ENCODE assay signal across 8 cellular contexts in the genomic region with DNA sequence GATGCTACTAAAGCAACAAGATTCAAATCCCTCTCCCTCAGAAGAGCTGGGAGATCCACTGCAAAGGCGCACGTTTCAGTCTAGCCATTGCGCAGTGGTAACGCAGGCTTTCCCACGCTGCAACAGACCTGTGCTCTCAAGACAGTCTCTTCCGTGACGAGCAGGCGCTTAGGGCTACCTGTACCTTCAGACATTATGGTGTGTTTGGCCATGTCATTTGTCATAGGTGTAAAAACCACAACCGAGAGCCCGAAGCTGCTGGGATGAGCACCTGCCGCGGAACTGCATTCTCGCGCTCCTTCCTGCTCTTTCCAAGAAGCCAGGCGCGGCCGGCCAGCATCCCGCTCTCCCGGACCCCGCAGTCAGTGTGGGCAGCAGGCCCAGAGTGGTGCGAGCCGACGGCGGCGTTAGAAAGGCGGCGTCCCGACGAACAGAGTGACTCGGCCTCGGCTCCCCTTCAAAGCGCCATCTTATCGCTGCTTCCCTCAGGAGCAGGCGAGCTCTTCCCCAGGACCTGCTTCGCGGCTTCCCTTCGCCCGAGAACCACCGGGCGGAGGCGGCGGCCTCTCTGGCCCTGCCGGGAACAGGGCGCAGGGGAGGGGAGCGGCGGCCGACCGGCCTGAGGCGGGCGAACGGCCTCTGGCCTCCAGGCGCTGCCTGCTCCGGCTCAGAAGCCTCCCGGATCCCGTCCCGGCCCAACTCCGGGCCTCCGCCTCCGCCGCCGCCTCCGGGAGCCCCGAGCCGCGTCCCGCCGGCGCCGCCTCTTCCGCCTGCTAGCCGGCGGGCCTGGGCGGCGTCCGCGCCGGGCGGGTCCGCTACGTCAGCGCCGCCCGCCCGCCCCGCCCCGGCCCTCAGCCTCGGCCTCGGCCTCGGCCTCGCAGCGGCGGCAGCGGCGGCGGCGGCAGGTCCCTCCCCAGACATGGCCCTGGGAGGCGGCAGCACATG. TPM values are rescaled to one million over a fixed set of nuclear protein-coding genes. Genes with fewer than 3 reads are reported as not detected.
DNase-seq lines count a peak whose midpoint lies in the region; TF ChIP-seq lines count a peak whose summit lies in the region.

A gene with protein sequence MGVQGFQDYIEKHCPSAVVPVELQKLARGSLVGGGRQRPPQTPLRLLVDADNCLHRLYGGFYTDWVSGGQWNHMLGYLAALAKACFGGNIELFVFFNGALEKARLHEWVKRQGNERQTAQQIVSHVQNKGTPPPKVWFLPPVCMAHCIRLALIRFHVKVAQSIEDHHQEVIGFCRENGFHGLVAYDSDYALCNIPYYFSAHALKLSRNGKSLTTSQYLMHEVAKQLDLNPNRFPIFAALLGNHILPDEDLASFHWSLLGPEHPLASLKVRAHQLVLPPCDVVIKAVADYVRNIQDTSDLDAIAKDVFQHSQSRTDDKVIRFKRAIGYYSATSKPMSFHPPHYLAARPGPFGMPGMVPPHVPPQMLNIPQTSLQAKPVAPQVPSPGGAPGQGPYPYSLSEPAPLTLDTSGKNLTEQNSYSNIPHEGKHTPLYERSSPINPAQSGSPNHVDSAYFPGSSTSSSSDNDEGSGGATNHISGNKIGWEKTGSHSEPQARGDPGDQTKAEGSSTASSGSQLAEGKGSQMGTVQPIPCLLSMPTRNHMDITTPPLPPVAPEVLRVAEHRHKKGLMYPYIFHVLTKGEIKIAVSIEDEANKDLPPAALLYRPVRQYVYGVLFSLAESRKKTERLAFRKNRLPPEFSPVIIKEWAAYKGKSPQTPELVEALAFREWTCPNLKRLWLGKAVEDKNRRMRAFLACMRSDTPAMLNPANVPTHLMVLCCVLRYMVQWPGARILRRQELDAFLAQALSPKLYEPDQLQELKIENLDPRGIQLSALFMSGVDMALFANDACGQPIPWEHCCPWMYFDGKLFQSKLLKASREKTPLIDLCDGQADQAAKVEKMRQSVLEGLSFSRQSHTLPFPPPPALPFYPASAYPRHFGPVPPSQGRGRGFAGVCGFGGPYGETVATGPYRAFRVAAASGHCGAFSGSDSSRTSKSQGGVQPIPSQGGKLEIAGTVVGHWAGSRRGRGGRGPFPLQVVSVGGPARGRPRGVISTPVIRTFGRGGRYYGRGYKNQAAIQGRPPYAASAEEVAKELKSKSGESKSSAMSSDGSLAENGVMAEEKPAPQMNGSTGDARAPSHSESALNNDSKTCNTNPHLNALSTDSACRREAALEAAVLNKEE (plus strand): TSS at position 869 of the 945 bp plus-strand sequence. CDS start 231 bp downstream, outside the sequence.

- peak within 1 kb of the TSS; percentile 90 for H3K4me2 ChIP-seq in OCI-LY7 (ENCODE audit: low read length)

- peak within 1 kb of the TSS; percentile 91 for H3K4me3 ChIP-seq in OCI-LY7 (ENCODE audit: low read depth, low read length, poor library complexity, severe bottlenecking)
- H3K4me3 ChIP-seq in mucosa of rectum (ENCODE audit: low read length in 2 of 2), result peak within 1 kb of the TSS; percentile 96 to 99

- POLR2A ChIA-PET in OCI-LY7 (lab: Charles Lee), result interaction anchor here (1.0 to 1.7 kb wide), 3 partner anchors 9 to 115 kb away, joined by 3 to 4 read pairs (median 3); no protein-coding TSS in a partner anchor

- intact Hi-C loops in OCI-LY7 (cut with micrococcal nuclease; ENCODE audit: unreplicated experiment), result loop anchor here (5.0 kb wide), 1 partner anchor 294 kb away; no protein-coding TSS in a partner anchor

- DNase-seq in COLO829 (ENCODE audit: low spot score) (peak; percentile 68), GM20000 (ENCODE audit: low spot score) (peak; percentile 95), HT-29 (ENCODE audit: low spot score) (peak; percentile 82), OCI-LY7 (ENCODE audit: low spot score) (peak; percentile 83), erythroblast (lab: John Stamatoyannopoulos, UW) (peak; percentile 87 to 93)
- DNase-seq in activated T-cell treated with anti-CD3 and anti-CD28 coated beads, Interleukin-2, amount 50 U/mL, for 24 hours, result peak; percentile 80
- DNase-seq in stimulated activated CD8-positive, alpha-beta memory T cell treated with anti-CD3 and anti-CD28 coated beads, Interleukin-7, amount 100 ng/mL, for 1 hour (ENCODE audit: low read depth in 2 of 2), result peak; percentile 31 to 36

- H3K4me1 Mint-ChIP-seq in activated T-cell treated with anti-CD3 and anti-CD28 coated beads, Interleukin-2, amount 50 U/mL, for 24 hours (ENCODE audit: low read depth), result peaks cover 38% of the 10 kb centered on the region

- H3K4me1 ChIP-seq in OCI-LY7 (ENCODE audit: insufficient read depth, low read length, poor library complexity, severe bottlenecking) (peaks cover 37% of the 10 kb centered on the region), mucosa of rectum (ENCODE audit: control insufficient read depth in 2 of 2, insufficient read depth in 2 of 2, low read length in 2 of 2) (peaks cover 16 to 30% of the 10 kb centered on the region in 2 donors)

- H3K36me3 Mint-ChIP-seq in activated T-cell treated with anti-CD3 and anti-CD28 coated beads, Interleukin-2, amount 50 U/mL, for 24 hours (ENCODE audit: low read depth), result peaks cover 80% of the 10 kb centered on the region

- CTCF ChIA-PET in OCI-LY7 (lab: Charles Lee; ENCODE audit: unreplicated experiment), result no interaction called here

- H3K27ac ChIP-seq in OCI-LY7 (ENCODE audit: low read depth, low read length, poor library complexity, severe bottlenecking), result peak within 1 kb of the TSS; percentile 74
- H3K27ac ChIP-seq in mucosa of rectum (ENCODE audit: low read depth in 2 of 2, low read length in 2 of 2), result peak within 1 kb of the TSS; percentile 95 to 97

- peaks cover 15% of the 10 kb centered on the region; the same call in 1 of the 2 replicates for H4K20me1 ChIP-seq in OCI-LY7 (ENCODE audit: insufficient read depth, low read length)

- H3K79me2 ChIP-seq in OCI-LY7 (ENCODE audit: insufficient read depth, low read depth, low read length), result peaks cover 67% of the 10 kb centered on the region

- H3K4me3 Mint-ChIP-seq in activated T-cell treated with anti-CD3 and anti-CD28 coated beads, Interleukin-2, amount 50 U/mL, for 24 hours, result peak within 1 kb of the TSS; percentile 90

- TF ChIP-seq POLR2A in erythroblast (IDR thresholded peaks at IDR 0.05; ENCODE audit: low read length), result peak; percentile 86

- no peaks in the 10 kb centered on the region for H3K27me3 Mint-ChIP-seq in activated T-cell treated with anti-CD3 and anti-CD28 coated beads, Interleukin-2, amount 50 U/mL, for 24 hours

- H3K9me3 ChIP-seq in OCI-LY7 (ENCODE audit: low read length) (no peaks in the 10 kb centered on the region), mucosa of rectum (ENCODE audit: control insufficient read depth in 2 of 2, low read length in 2 of 2) (no peaks in the 10 kb centered on the region)

- no peaks in the 10 kb centered on the region for H3K9me3 Mint-ChIP-seq in activated T-cell treated with anti-CD3 and anti-CD28 coated beads, Interleukin-2, amount 50 U/mL, for 24 hours

- no peaks in the 10 kb centered on the region for H3K27me3 ChIP-seq in mucosa of rectum (ENCODE audit: control insufficient read depth in 2 of 2, insufficient read depth in 2 of 2, low read length in 2 of 2)

- peaks cover 70% of the 10 kb centered on the region for H3K36me3 ChIP-seq in OCI-LY7 (ENCODE audit: insufficient read depth, low read length)
- H3K36me3 ChIP-seq in mucosa of rectum (ENCODE audit: control insufficient read depth in 2 of 2, insufficient read depth in 2 of 2, low read length in 2 of 2), result peaks cover 21 to 26% of the 10 kb centered on the region in 2 donors

- H3K9ac ChIP-seq in mucosa of rectum (ENCODE audit: low read depth in 1 of 2, low read length in 2 of 2), result peak within 1 kb of the TSS; percentile 98

- TF ChIP-seq CTCF in GM20000 (IDR thresholded peaks at IDR 0.05; ENCODE audit: extremely low read depth, missing control alignments), result no peak
- TF ChIP-seq CTCF in OCI-LY7 (conservative IDR thresholded peaks at IDR 0.05; ENCODE audit: low read length), result no peak

- BruUV-seq in OCI-LY7 (replicated peaks; lab: Mats Ljungman, UMichigan), result no TSS peak

- peak within 1 kb of the TSS; percentile 98 for H3K27ac Mint-ChIP-seq in activated T-cell treated with anti-CD3 and anti-CD28 coated beads, Interleukin-2, amount 50 U/mL, for 24 hours

- no peaks in the 10 kb centered on the region for H3K9me2 ChIP-seq in OCI-LY7 (ENCODE audit: insufficient read depth, low read length)

- peak within 1 kb of the TSS; percentile 30; the same call in 1 of the 2 replicates for H2AFZ ChIP-seq in OCI-LY7 (ENCODE audit: low read length)

RNA-seq across cellular contexts. Expression of the gene that starts here (rescaled TPM):
- total RNA-seq in HT-29 (2014; rRNA removed; shearing (Covaris generic)), result 115 TPM in 2 replicates
- 69.8 and 81.9 TPM in 2 replicates for total RNA-seq in OCI-LY7 (2014; rRNA removed; shearing (Covaris generic))
- 104 and 115 TPM in 2 replicates for total RNA-seq in OCI-LY7 (2022)

Comparison
In these comparisons a context has a peak if more than half of its experiments do, and no peak if none do; other contexts are left out.
1. Peak in every context shown above with its lines: DNase-seq, H3K4me3 ChIP-seq and H3K27ac ChIP-seq.
2. DNase-seq: peak in every context shown above with its lines; median percentile 95 in GM20000; 90 in erythroblast; 83 in OCI-LY7; 82 in HT-29; 80 in activated T-cell treated with anti-CD3 and anti-CD28 coated beads, Interleukin-2, amount 50 U/mL, for 24 hours; 68 in COLO829; 34 in stimulated activated CD8-positive, alpha-beta memory T cell treated with anti-CD3 and anti-CD28 coated beads, Interleukin-7, amount 100 ng/mL, for 1 hour.